Comparison of ENCODE assay signal across 25 cellular contexts in genomic region chr15:75363786-75364185, GRCh38. TPM values are rescaled to one million over a fixed set of nuclear protein-coding genes. Genes with fewer than 3 reads are reported as not detected.
A peak's percentile ranks its signal among the peaks of the same experiment; 100 is the strongest.
DNase-seq lines count a peak whose midpoint lies in the region; ATAC-seq and TF ChIP-seq lines count a peak whose summit lies in the region.
"Had no signal": no experiment of that assay in that cellular context is flagged by ENCODE, and none has a peak within 500 bp of the region (broad histone marks: within the 10 kb centered on the region; RNA-seq: fewer than 3 reads in every experiment).

No MANE protein-coding gene starts in this region.

- intact Hi-C loops in ovary (cut with DNase I) = loop anchor here in 2 of 4 donors (10.0 kb wide), 2 partner anchors 261 to 331 kb away; partner anchors contain the start of gene SNUPN (in 1 of the 2)

- H3K27ac ChIP-seq in ovary = no peak overlapping the region
- H3K27ac ChIP-seq: A549; BLaER1 treated with 17β-estradiol and CSF1 and Interleukin-3, amounts not matched to agents 10 nM and 100 nM had no signal

- H3K9me3 ChIP-seq in ovary = no peaks in the 10 kb centered on the region
- H3K9me3 ChIP-seq: A549; BE2C; BLaER1 treated with 17β-estradiol and CSF1 and Interleukin-3, amounts not matched to agents 10 nM and 100 nM had no signal

- H3K4me1 ChIP-seq in ovary (ENCODE audit: insufficient read depth) = peaks cover 4% of the 10 kb centered on the region
- H3K4me1 ChIP-seq: BE2C had no signal

- no peak for ATAC-seq in activated naive CD4-positive, alpha-beta T cell treated with anti-CD3 and anti-CD28 coated beads, Interleukin-2, amount 50 U/mL, for 72 hours
- ATAC-seq in effector memory CD8-positive, alpha-beta T cell (replicated peaks) = no peak
- ATAC-seq: A549, GM12878, HCT116 had no signal

- H3K27ac Mint-ChIP-seq in activated naive CD4-positive, alpha-beta T cell treated with anti-CD3 and anti-CD28 coated beads, Interleukin-2, amount 50 U/mL, for 72 hours = peak overlapping the region; percentile 13 to 44
- no peak overlapping the region for H3K27ac Mint-ChIP-seq in activated naive CD4-positive, alpha-beta T cell treated with anti-CD3 and anti-CD28 coated beads, Interleukin-2, amount 10 ng/mL, durations not matched to agents 7 days and 5 days
- peak overlapping the region; percentile 53 to 71 for H3K27ac Mint-ChIP-seq in effector memory CD8-positive, alpha-beta T cell
- no peak overlapping the region for H3K27ac Mint-ChIP-seq in type B pancreatic cell
- H3K27ac Mint-ChIP-seq: CD4-positive, alpha-beta T cell had no signal

- H3K4me3 ChIP-seq in ovary = no peak overlapping the region
- H3K4me3 ChIP-seq: A549; BLaER1 treated with 17β-estradiol and CSF1 and Interleukin-3, amounts not matched to agents 10 nM and 100 nM; GM12878 had no signal

- TF ChIP-seq EP300 in ovary (IDR thresholded peaks at IDR 0.05) = no peak

- no peak for TF ChIP-seq POLR2A in ovary (IDR thresholded peaks at IDR 0.05)

- CTCF ChIA-PET in activated naive CD4-positive, alpha-beta T cell treated with anti-CD3 and anti-CD28 coated beads, Interleukin-2, amount 10 ng/mL, durations not matched to agents 7 days and 5 days (lab: Charles Lee) = no interaction called here

- H3K9me3 Mint-ChIP-seq in activated naive CD4-positive, alpha-beta T cell treated with anti-CD3 and anti-CD28 coated beads, Interleukin-2, amount 50 U/mL, for 72 hours = no peaks in the 10 kb centered on the region
- no peaks in the 10 kb centered on the region for H3K9me3 Mint-ChIP-seq in activated naive CD4-positive, alpha-beta T cell treated with anti-CD3 and anti-CD28 coated beads, Interleukin-2, amount 10 ng/mL, durations not matched to agents 7 days and 5 days
- H3K9me3 Mint-ChIP-seq in effector memory CD8-positive, alpha-beta T cell = no peaks in the 10 kb centered on the region
- H3K9me3 Mint-ChIP-seq in type B pancreatic cell = no peaks in the 10 kb centered on the region
- H3K9me3 Mint-ChIP-seq: CD14-positive monocyte; CD4-positive, alpha-beta T cell; CD8-positive, alpha-beta memory T cell; H9 had no signal

- H3K4me1 Mint-ChIP-seq in activated naive CD4-positive, alpha-beta T cell treated with anti-CD3 and anti-CD28 coated beads, Interleukin-2, amount 10 ng/mL, durations not matched to agents 7 days and 5 days = peaks cover 19% of the 10 kb centered on the region
- H3K4me1 Mint-ChIP-seq in effector memory CD8-positive, alpha-beta T cell (ENCODE audit: low read depth in 2 of 2) = peaks cover 4 to 17% of the 10 kb centered on the region in 2 donors
- no peaks in the 10 kb centered on the region for H3K4me1 Mint-ChIP-seq in type B pancreatic cell (ENCODE audit: unreplicated experiment)

- 81 to 90% (median 86%) methylated on average over 9 of the region's 9 CpGs for WGBS in ovary, 3 donors

- H3K36me3 Mint-ChIP-seq in activated naive CD4-positive, alpha-beta T cell treated with anti-CD3 and anti-CD28 coated beads, Interleukin-2, amount 50 U/mL, for 72 hours = peaks cover 0 to 3% of the 10 kb centered on the region in 2 donors
- peaks cover 25% of the 10 kb centered on the region for H3K36me3 Mint-ChIP-seq in activated naive CD4-positive, alpha-beta T cell treated with anti-CD3 and anti-CD28 coated beads, Interleukin-2, amount 10 ng/mL, durations not matched to agents 7 days and 5 days
- H3K36me3 Mint-ChIP-seq in effector memory CD8-positive, alpha-beta T cell (ENCODE audit: insufficient read depth) = peaks cover 33% of the 10 kb centered on the region
- no peaks in the 10 kb centered on the region for H3K36me3 Mint-ChIP-seq in type B pancreatic cell

- H3K27me3 ChIP-seq in ovary = no peaks in the 10 kb centered on the region
- H3K27me3 ChIP-seq: BE2C; BLaER1 treated with 17β-estradiol and CSF1 and Interleukin-3, amounts not matched to agents 10 nM and 100 nM had no signal

- no peak for TF ChIP-seq CTCF in type B pancreatic cell (conservative IDR thresholded peaks at IDR 0.05)
- no peak for TF ChIP-seq CTCF in ovary (IDR thresholded peaks at IDR 0.05)

- no peaks in the 10 kb centered on the region for H3K36me3 ChIP-seq in ovary

- H3K4me3 Mint-ChIP-seq in activated naive CD4-positive, alpha-beta T cell treated with anti-CD3 and anti-CD28 coated beads, Interleukin-2, amount 10 ng/mL, durations not matched to agents 7 days and 5 days = no peak overlapping the region
- H3K4me3 Mint-ChIP-seq in effector memory CD8-positive, alpha-beta T cell = no peak overlapping the region
- no peak overlapping the region for H3K4me3 Mint-ChIP-seq in type B pancreatic cell
- H3K4me3 Mint-ChIP-seq: CD14-positive monocyte; CD4-positive, alpha-beta T cell had no signal

- H3K27me3 Mint-ChIP-seq in activated naive CD4-positive, alpha-beta T cell treated with anti-CD3 and anti-CD28 coated beads, Interleukin-2, amount 10 ng/mL, durations not matched to agents 7 days and 5 days = peaks cover 3% of the 10 kb centered on the region
- no peaks in the 10 kb centered on the region for H3K27me3 Mint-ChIP-seq in effector memory CD8-positive, alpha-beta T cell
- no peaks in the 10 kb centered on the region for H3K27me3 Mint-ChIP-seq in type B pancreatic cell
- H3K27me3 Mint-ChIP-seq: CD4-positive, alpha-beta T cell; CD8-positive, alpha-beta memory T cell had no signal

- no peak for DNase-seq in activated naive CD4-positive, alpha-beta T cell treated with anti-CD3 and anti-CD28 coated beads, Interleukin-2, amount 50 U/mL, for 72 hours (ENCODE audit: low spot score in 2 of 2)
- DNase-seq in activated naive CD4-positive, alpha-beta T cell treated with anti-CD3 and anti-CD28 coated beads, Interleukin-2, amount 10 ng/mL, durations not matched to agents 7 days and 5 days = no peak
- no peak for DNase-seq in effector memory CD8-positive, alpha-beta T cell
- peak; percentile 67 for DNase-seq in mesenteric fat pad (ENCODE audit: low spot score)
- peak; percentile 51 for DNase-seq in type B pancreatic cell (ENCODE audit: extremely low spot score, unreplicated experiment)
- DNase-seq in NCI-H2081 (lab: John Stamatoyannopoulos, UW) = no peak
- no peak for DNase-seq in ovary
- no peak for DNase-seq in NCI-H526 (lab: John Stamatoyannopoulos, UW)
- DNase-seq: 8988T; ACHN; AML-193; BE2C; CD4-positive, alpha-beta T cell; CD8-positive, alpha-beta memory T cell; DMS 273 treated with DMSO at 0.1 percent for 48 hours; DMS79; EL; GDM1; GOT3; H9 had no signal

RNA-seq across cellular contexts. Expression of gene MAN2C1, which starts 4.6 kb away (rescaled TPM):
- 100 to 1,000 TPM; 106 to 167 TPM for total RNA-seq in activated naive CD4-positive, alpha-beta T cell treated with anti-CD3 and anti-CD28 coated beads, Interleukin-2, amount 50 U/mL, for 72 hours
- 208 TPM for total RNA-seq in mesenteric fat pad
- 143 and 220 TPM in 2 replicates for total RNA-seq in type B pancreatic cell (ENCODE audit: low replicate concordance)
- 100 to 1,000 TPM; 166 to 277 (median 223) TPM for total RNA-seq in ovary
- polyA plus RNA-seq in ovary = 100 to 1,000 TPM in 1 of 2 donors, 10 to 100 TPM in 1; 48.9 to 247 TPM

RNA-seq across cellular contexts. Expression of gene NEIL1, which starts 16.9 kb away (rescaled TPM):
- total RNA-seq in activated naive CD4-positive, alpha-beta T cell treated with anti-CD3 and anti-CD28 coated beads, Interleukin-2, amount 50 U/mL, for 72 hours = 10 to 100 TPM in 1 of 2 donors, 1 to 10 TPM in 1; 9.4 to 20.4 TPM
- total RNA-seq in mesenteric fat pad (17.9 TPM), type B pancreatic cell (ENCODE audit: low replicate concordance) (30.7 and 40.4 TPM in 2 replicates), ovary (10 to 100 TPM; 21.2 to 80.2 (median 36.1) TPM)
- polyA plus RNA-seq in ovary = 10 to 100 TPM in 1 of 2 donors, 1 to 10 TPM in 1; 8.1 to 31.5 TPM

RNA-seq across cellular contexts. Expression of gene COMMD4, which starts 27.9 kb away (rescaled TPM):
- total RNA-seq in activated naive CD4-positive, alpha-beta T cell treated with anti-CD3 and anti-CD28 coated beads, Interleukin-2, amount 50 U/mL, for 72 hours = 100 to 1,000 TPM in 1 of 2 donors, 10 to 100 TPM in 1; 85.6 to 122 TPM
- 41.5 TPM for total RNA-seq in mesenteric fat pad
- 73.8 and 97.7 TPM in 2 replicates for total RNA-seq in type B pancreatic cell (ENCODE audit: low replicate concordance)
- 10 to 100 TPM; 26.2 to 48.6 (median 42.0) TPM for total RNA-seq in ovary
- polyA plus RNA-seq in ovary = 10 to 100 TPM; 12.1 to 67.9 TPM

Comparison
In these comparisons a context has a peak if more than half of its experiments do, and no peak if none do; other contexts are left out.
1. H3K27ac Mint-ChIP-seq: peak in activated naive CD4-positive, alpha-beta T cell treated with anti-CD3 and anti-CD28 coated beads, Interleukin-2, amount 50 U/mL, for 72 hours (2 of 2) and effector memory CD8-positive, alpha-beta T cell (2 of 2); none in activated naive CD4-positive, alpha-beta T cell treated with anti-CD3 and anti-CD28 coated beads, Interleukin-2, amount 10 ng/mL, durations not matched to agents 7 days and 5 days (single experiment) and type B pancreatic cell (single experiment).
2. DNase-seq: peak in mesenteric fat pad (single experiment) and type B pancreatic cell (single experiment); none in activated naive CD4-positive, alpha-beta T cell treated with anti-CD3 and anti-CD28 coated beads, Interleukin-2, amount 50 U/mL, for 72 hours (0 of 2), activated naive CD4-positive, alpha-beta T cell treated with anti-CD3 and anti-CD28 coated beads, Interleukin-2, amount 10 ng/mL, durations not matched to agents 7 days and 5 days (single experiment), effector memory CD8-positive, alpha-beta T cell (0 of 3), NCI-H2081 (0 of 2), ovary (0 of 5) and NCI-H526 (0 of 2).